Comparison of ENCODE assay signal across 16 cellular contexts in the genomic region with DNA sequence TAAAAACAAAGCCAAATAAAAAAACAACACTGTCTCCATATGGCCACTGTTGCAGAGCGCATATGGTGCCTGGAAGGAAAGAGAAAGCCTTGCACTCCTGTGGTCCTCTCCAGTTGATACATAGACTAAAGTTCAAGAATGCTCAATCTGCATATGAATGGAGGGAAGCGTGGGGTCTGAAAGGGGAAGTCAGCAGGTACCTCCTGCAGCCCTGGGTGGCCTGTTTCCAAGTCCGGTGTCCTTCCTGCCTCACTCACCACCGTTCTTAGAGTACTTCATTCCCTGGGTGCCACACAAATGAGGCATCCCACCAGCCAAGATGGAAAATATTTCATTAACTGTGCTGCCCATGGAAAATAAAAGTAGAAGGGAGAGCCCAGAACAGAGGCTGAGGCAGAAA.
"Had no signal": no experiment of that assay in that cellular context is flagged by ENCODE, and none has a peak within 500 bp of the region (broad histone marks: within the 10 kb centered on the region; RNA-seq: fewer than 3 reads in every experiment).

No MANE protein-coding gene starts in this region.

- DNase-seq: activated CD4-positive, alpha-beta T cell treated with anti-CD3 and anti-CD28 coated beads for 48 hours; activated CD8-positive, alpha-beta memory T cell treated with anti-CD3 and anti-CD28 coated beads, Interleukin-2, amount 50 U/mL, for 48 hours; activated CD8-positive, alpha-beta T cell treated with anti-CD3 and anti-CD28 coated beads, Interleukin-2, amount 10 ng/mL, durations not matched to agents 7 days and 5 days; activated naive CD4-positive, alpha-beta T cell; aorta; kidney glomerular epithelial cell; ovary; sigmoid colon; stimulated activated CD4-positive, alpha-beta T cell treated with anti-CD3 and anti-CD28 coated beads, Interleukin-2, amount 100 ng/mL, for 24 hours; stimulated activated naive CD4-positive, alpha-beta T cell; substantia nigra; T-helper 9 cell; transverse colon; WERI-Rb-1 had no signal

- H3K27ac ChIP-seq: breast epithelium, esophagus muscularis mucosa, ovary, sigmoid colon, transverse colon, WERI-Rb-1 had no signal

- H3K9me3 ChIP-seq: breast epithelium, sigmoid colon, transverse colon had no signal

- ATAC-seq: activated CD8-positive, alpha-beta T cell treated with anti-CD3 and anti-CD28 coated beads, Interleukin-2, amount 10 ng/mL, durations not matched to agents 7 days and 5 days had no signal

- H3K4me3 ChIP-seq: breast epithelium, esophagus muscularis mucosa, ovary, sigmoid colon, transverse colon had no signal

- H3K36me3 ChIP-seq: breast epithelium, esophagus muscularis mucosa, ovary, sigmoid colon, transverse colon, WERI-Rb-1 had no signal

- H3K27ac Mint-ChIP-seq: activated CD8-positive, alpha-beta T cell treated with anti-CD3 and anti-CD28 coated beads, Interleukin-2, amount 10 ng/mL, durations not matched to agents 7 days and 5 days had no signal

- H3K4me1 ChIP-seq: breast epithelium, esophagus muscularis mucosa, sigmoid colon, transverse colon had no signal

- H3K27me3 ChIP-seq: breast epithelium, esophagus muscularis mucosa, ovary, sigmoid colon, transverse colon had no signal

- H3K4me3 Mint-ChIP-seq: activated CD8-positive, alpha-beta T cell treated with anti-CD3 and anti-CD28 coated beads, Interleukin-2, amount 10 ng/mL, durations not matched to agents 7 days and 5 days had no signal
